ENCODE assay signal across 8 cellular contexts in genomic region chr15:92819312-92820232, GRCh38.
DNase-seq lines count a peak whose midpoint lies in the region; ATAC-seq and TF ChIP-seq lines count a peak whose summit lies in the region.

No MANE protein-coding gene starts in this region.

- no peak overlapping the region for H3K9ac ChIP-seq in parathyroid adenoma

- peak overlapping the region; percentile 79 for H3K27ac Mint-ChIP-seq in CD4-positive, alpha-beta T cell
- peak overlapping the region; percentile 95 for H3K27ac Mint-ChIP-seq in T-helper 2 cell treated with Interferon-gamma antibody and Interleukin-4, amounts not matched to agents 5 μg/mL and 100 μg/mL, for 36 hours

- no peaks in the 10 kb centered on the region for H3K4me1 ChIP-seq in parathyroid adenoma

- no peaks in the 10 kb centered on the region for H3K9me3 Mint-ChIP-seq in CD4-positive, alpha-beta T cell
- H3K9me3 Mint-ChIP-seq in T-helper 2 cell treated with Interferon-gamma antibody and Interleukin-4, amounts not matched to agents 5 μg/mL and 100 μg/mL, for 36 hours: no peaks in the 10 kb centered on the region

- H3K9me3 ChIP-seq in CD4-positive, alpha-beta T cell (ENCODE audit: control insufficient read depth, low read length): no peaks in the 10 kb centered on the region
- no peaks in the 10 kb centered on the region for H3K9me3 ChIP-seq in parathyroid adenoma (ENCODE audit: control insufficient read depth, low read length)

- H3K4me3 ChIP-seq in foreskin fibroblast (ENCODE audit: low read depth in 1 of 2, low read length in 2 of 2) (peak overlapping the region; percentile 33 to 61), parathyroid adenoma (ENCODE audit: low read depth, low read length) (peak overlapping the region; percentile 57)

- CTCF ChIA-PET in CD4-positive, alpha-beta T cell (lab: Charles Lee): interaction anchor here (0.6 to 4.1 kb wide), 8 partner anchors 10 to 98 kb away, joined by 3 to 37 read pairs (median 4); no protein-coding TSS in a partner anchor

- no peaks in the 10 kb centered on the region for H3K36me3 ChIP-seq in parathyroid adenoma (ENCODE audit: control insufficient read depth, insufficient read depth, low read length)

- H3K36me3 Mint-ChIP-seq in CD4-positive, alpha-beta T cell (ENCODE audit: low read depth): no peaks in the 10 kb centered on the region
- no peaks in the 10 kb centered on the region for H3K36me3 Mint-ChIP-seq in T-helper 2 cell treated with Interferon-gamma antibody and Interleukin-4, amounts not matched to agents 5 μg/mL and 100 μg/mL, for 36 hours (ENCODE audit: low read depth)

- peak overlapping the region; percentile 88 for H3K4me3 Mint-ChIP-seq in CD4-positive, alpha-beta T cell
- peak overlapping the region; percentile 69 for H3K4me3 Mint-ChIP-seq in T-helper 2 cell treated with Interferon-gamma antibody and Interleukin-4, amounts not matched to agents 5 μg/mL and 100 μg/mL, for 36 hours

- POLR2A ChIA-PET in CD4-positive, alpha-beta T cell (lab: Charles Lee): interaction anchor here (0.7 to 7.5 kb wide), 19 partner anchors 10 to 95 kb away, joined by 3 to 224 read pairs (median 9); partner anchors contain the start of gene CHD2

- no peaks in the 10 kb centered on the region for H3K27me3 ChIP-seq in CD4-positive, alpha-beta T cell (ENCODE audit: control insufficient read depth, insufficient read depth, low read length)
- H3K27me3 ChIP-seq in parathyroid adenoma (ENCODE audit: control insufficient read depth, insufficient read depth, low read length): no peaks in the 10 kb centered on the region

- no peaks in the 10 kb centered on the region for H3K79me2 ChIP-seq in parathyroid adenoma

- peaks cover 61% of the 10 kb centered on the region for H3K4me1 Mint-ChIP-seq in CD4-positive, alpha-beta T cell (ENCODE audit: low read depth)
- H3K4me1 Mint-ChIP-seq in T-helper 2 cell treated with Interferon-gamma antibody and Interleukin-4, amounts not matched to agents 5 μg/mL and 100 μg/mL, for 36 hours (ENCODE audit: low read depth): peaks cover 44% of the 10 kb centered on the region

- no peak for DNase-seq in CD4-positive, alpha-beta T cell
- DNase-seq in T-helper 2 cell treated with Interferon-gamma antibody and Interleukin-4, amounts not matched to agents 5 μg/mL and 100 μg/mL, for 36 hours (ENCODE audit: low spot score): no peak
- DNase-seq in foreskin fibroblast (no peak), GM19240 (ENCODE audit: insufficient read length, low spot score) (no peak)
- DNase-seq in stimulated activated CD8-positive, alpha-beta memory T cell treated with anti-CD3 and anti-CD28 coated beads, Interleukin-4, amount 100 ng/mL, for 48 hours: no peak

- H3K27ac ChIP-seq in CD4-positive, alpha-beta T cell (ENCODE audit: low read depth, low read length): peak overlapping the region; percentile 91
- peak overlapping the region; percentile 72 for H3K27ac ChIP-seq in parathyroid adenoma

- TF ChIP-seq CTCF in CD4-positive, alpha-beta T cell (IDR thresholded peaks at IDR 0.05): no peak
- no peak for TF ChIP-seq CTCF in foreskin fibroblast (IDR thresholded peaks at IDR 0.05; ENCODE audit: low read depth, low read length)
- TF ChIP-seq CTCF in parathyroid adenoma (IDR thresholded peaks at IDR 0.05): no peak

- intact Hi-C loops in CD4-positive, alpha-beta T cell (cut with DNase I, micrococcal nuclease): loop anchor here in 1 of 2 experiments (1.0 kb wide), 2 partner anchors 10 to 13 kb away; no protein-coding TSS in a partner anchor

- peak; percentile 22 for ATAC-seq in CD4-positive, alpha-beta T cell (ENCODE audit: poor library complexity)
- ATAC-seq in HG02943 (IDR thresholded peaks at IDR 0.05; ENCODE audit: low read depth, unreplicated experiment) (peak; percentile 5), GM18870 (IDR thresholded peaks at IDR 0.05; ENCODE audit: unreplicated experiment) (no peak)

- H3K27me3 Mint-ChIP-seq in CD4-positive, alpha-beta T cell: no peaks in the 10 kb centered on the region
- no peaks in the 10 kb centered on the region for H3K27me3 Mint-ChIP-seq in T-helper 2 cell treated with Interferon-gamma antibody and Interleukin-4, amounts not matched to agents 5 μg/mL and 100 μg/mL, for 36 hours (ENCODE audit: low read depth)

- H3K4me2 ChIP-seq in parathyroid adenoma (ENCODE audit: low read length): peak overlapping the region; percentile 79

- peak overlapping the region; percentile 51 for H2AFZ ChIP-seq in parathyroid adenoma
